In genomic region chr19:35330475-35330874, GRCh38 we compare ENCODE assay signal across 13 cellular contexts. TPM values are rescaled to one million over a fixed set of nuclear protein-coding genes. Genes with fewer than 3 reads are reported as not detected.
DNase-seq lines count a peak whose midpoint lies in the region; ATAC-seq and TF ChIP-seq lines count a peak whose summit lies in the region.
"Had no signal": no experiment of that assay in that cellular context is flagged by ENCODE, and none has a peak within 500 bp of the region (broad histone marks: within the 10 kb centered on the region; RNA-seq: fewer than 3 reads in every experiment).

No MANE protein-coding gene starts in this region.

- H3K27ac Mint-ChIP-seq in activated CD4-positive, alpha-beta T cell treated with anti-CD3 and anti-CD28 coated beads for 36 hours, result no peak overlapping the region
- H3K27ac Mint-ChIP-seq: nephron had no signal

- intact Hi-C loops in activated CD4-positive, alpha-beta T cell treated with anti-CD3 and anti-CD28 coated beads for 36 hours (cut with DNase I, micrococcal nuclease), result no loop called here

- no peaks in the 10 kb centered on the region for H3K36me3 Mint-ChIP-seq in activated CD4-positive, alpha-beta T cell treated with anti-CD3 and anti-CD28 coated beads for 36 hours (ENCODE audit: low read depth)

- peak overlapping the region; percentile 41 to 87 (median 68) for H3K4me3 ChIP-seq in BLaER1 treated with 17β-estradiol and CSF1 and Interleukin-3, amounts not matched to agents 10 nM and 100 nM
- H3K4me3 ChIP-seq in Loucy (ENCODE audit: low read length, poor library complexity, severe bottlenecking), result no peak overlapping the region
- H3K4me3 ChIP-seq: uterus had no signal

- ATAC-seq in GM18909 (IDR thresholded peaks at IDR 0.05; ENCODE audit: poor library complexity, unreplicated experiment) (peak; percentile 64), HG02642 (IDR thresholded peaks at IDR 0.05; ENCODE audit: poor library complexity, unreplicated experiment) (peak; percentile 58), SK-N-SH treated with all-trans-retinoic acid at 6 μM for 48 hours (no peak)
- no peak for ATAC-seq in activated CD4-positive, alpha-beta T cell treated with anti-CD3 and anti-CD28 coated beads for 36 hours

- POLR2A ChIA-PET in activated CD4-positive, alpha-beta T cell treated with anti-CD3 and anti-CD28 coated beads for 36 hours (lab: Charles Lee), result no interaction called here

- H3K9ac ChIP-seq in BLaER1 treated with 17β-estradiol and CSF1 and Interleukin-3, amounts not matched to agents 10 nM and 100 nM, result peak overlapping the region in 9 of 11 experiments; percentile 58 to 86 (median 77); a peak in 19 of 22 replicates
- no peak overlapping the region for H3K9ac ChIP-seq in Loucy (ENCODE audit: low read depth, low read length, poor library complexity, severe bottlenecking)

- DNase-seq in activated effector memory CD4-positive, alpha-beta T cell treated with Interleukin-2 at 50 U/mL for 16 hours, result no peak
- no peak for DNase-seq in NCI-H2227 treated with DMSO at 0.1 percent for 48 hours (lab: John Stamatoyannopoulos, UW)
- DNase-seq in activated CD4-positive, alpha-beta T cell treated with anti-CD3 and anti-CD28 coated beads for 36 hours, result no peak
- DNase-seq: dermis blood vessel endothelial cell; NCI-H69; stimulated activated CD4-positive, alpha-beta T cell treated with anti-CD3 and anti-CD28 coated beads, Interleukin-2, amount 100 ng/mL, for 48 hours; uterus had no signal

- H4K20me1 ChIP-seq in BLaER1 treated with 17β-estradiol and CSF1 and Interleukin-3, amounts not matched to agents 10 nM and 100 nM, result peaks cover 0 to 43% (median 0%) of the 10 kb centered on the region in 11 experiments; a peak in 4 of 22 replicates
- H4K20me1 ChIP-seq in Loucy (ENCODE audit: insufficient read depth, low read length, poor library complexity, severe bottlenecking), result no peaks in the 10 kb centered on the region

- H3K9me3 ChIP-seq in BLaER1 treated with 17β-estradiol and CSF1 and Interleukin-3, amounts not matched to agents 10 nM and 100 nM (replicated peaks in 1 of 11), result no peaks in the 10 kb centered on the region
- no peaks in the 10 kb centered on the region for H3K9me3 ChIP-seq in Loucy (ENCODE audit: insufficient read depth, low read depth, low read length)
- H3K9me3 ChIP-seq: uterus had no signal

- no peaks in the 10 kb centered on the region for H3K27me3 ChIP-seq in BLaER1 treated with 17β-estradiol and CSF1 and Interleukin-3, amounts not matched to agents 10 nM and 100 nM
- H3K27me3 ChIP-seq in Loucy (ENCODE audit: insufficient read depth, low read length, poor library complexity, severe bottlenecking), result no peaks in the 10 kb centered on the region
- H3K27me3 ChIP-seq: uterus had no signal

- peak overlapping the region; percentile 74 to 98 (median 93) for H3K4me2 ChIP-seq in BLaER1 treated with 17β-estradiol and CSF1 and Interleukin-3, amounts not matched to agents 10 nM and 100 nM
- no peak overlapping the region for H3K4me2 ChIP-seq in Loucy (ENCODE audit: low read depth, low read length, poor library complexity, severe bottlenecking)

- no peaks in the 10 kb centered on the region for H3F3A ChIP-seq in Loucy (ENCODE audit: low read depth)

- no peak for TF ChIP-seq CTCF in Loucy (conservative IDR thresholded peaks at IDR 0.05; ENCODE audit: low read length)

- H3K4me3 Mint-ChIP-seq in activated CD4-positive, alpha-beta T cell treated with anti-CD3 and anti-CD28 coated beads for 36 hours, result no peak overlapping the region
- H3K4me3 Mint-ChIP-seq: nephron had no signal

- H3K4me1 Mint-ChIP-seq in activated CD4-positive, alpha-beta T cell treated with anti-CD3 and anti-CD28 coated beads for 36 hours, result peaks cover 26% of the 10 kb centered on the region
- H3K4me1 Mint-ChIP-seq: nephron had no signal

- H3K4me1 ChIP-seq in BLaER1 treated with 17β-estradiol and CSF1 and Interleukin-3, amounts not matched to agents 10 nM and 100 nM, result peaks cover 71 to 97% (median 92%) of the 10 kb centered on the region in 10 experiments
- peaks cover 19% of the 10 kb centered on the region for H3K4me1 ChIP-seq in Loucy (ENCODE audit: insufficient read depth, low read length, poor library complexity, severe bottlenecking)
- H3K4me1 ChIP-seq: uterus had no signal

- peaks cover 3% of the 10 kb centered on the region for H3K27me3 Mint-ChIP-seq in activated CD4-positive, alpha-beta T cell treated with anti-CD3 and anti-CD28 coated beads for 36 hours

- CTCF ChIA-PET in activated CD4-positive, alpha-beta T cell treated with anti-CD3 and anti-CD28 coated beads for 36 hours (lab: Charles Lee), result no interaction called here

- H3K79me2 ChIP-seq in Loucy (ENCODE audit: insufficient read depth, low read length), result no peaks in the 10 kb centered on the region

- peaks cover 0 to 37% (median 19%) of the 10 kb centered on the region in 11 experiments; a peak in 14 of 22 replicates for H3K36me3 ChIP-seq in BLaER1 treated with 17β-estradiol and CSF1 and Interleukin-3, amounts not matched to agents 10 nM and 100 nM
- H3K36me3 ChIP-seq in Loucy (ENCODE audit: insufficient read depth, low read length), result no peaks in the 10 kb centered on the region
- H3K36me3 ChIP-seq: uterus had no signal

- no peaks in the 10 kb centered on the region for H3K9me3 Mint-ChIP-seq in activated CD4-positive, alpha-beta T cell treated with anti-CD3 and anti-CD28 coated beads for 36 hours (ENCODE audit: low read depth)
- H3K9me3 Mint-ChIP-seq: nephron had no signal

- 0 out of 2 replicates have a peak overlapping the region, but pooled peaks have one; percentile 37 for H2AFZ ChIP-seq in Loucy (ENCODE audit: low read length)

- H3K27ac ChIP-seq in BLaER1 treated with 17β-estradiol and CSF1 and Interleukin-3, amounts not matched to agents 10 nM and 100 nM, result peak overlapping the region in 8 of 11 experiments; percentile 65 to 84 (median 73); a peak in 16 of 22 replicates
- H3K27ac ChIP-seq: uterus had no signal

- H3K9me2 ChIP-seq in Loucy (replicated peaks; ENCODE audit: low read depth, low read length), result no peaks in the 10 kb centered on the region

TF ChIP-seq in SK-N-SH treated with all-trans-retinoic acid at 6 μM for 48 hours, 23 proteins besides CTCF, POLR2A, EP300 and RAD21:
- TF ChIP-seq CSDC2 (CRISPR knock-in tag; IDR thresholded peaks at IDR 0.05), result no peak
- no peak for TF ChIP-seq CREB5 (CRISPR knock-in tag; IDR thresholded peaks at IDR 0.05; ENCODE audit: low read depth)
- TF ChIP-seq ARNTL (CRISPR knock-in tag; IDR thresholded peaks at IDR 0.05; ENCODE audit: borderline replicate concordance, low read depth), result no peak
- TF ChIP-seq ZNF70 (CRISPR knock-in tag; IDR thresholded peaks at IDR 0.05), result no peak
- no peak for TF ChIP-seq BACH2 (CRISPR knock-in tag; IDR thresholded peaks at IDR 0.05; ENCODE audit: borderline replicate concordance)
- no peak for TF ChIP-seq CSRNP3 (CRISPR knock-in tag; IDR thresholded peaks at IDR 0.05)
- no peak for TF ChIP-seq TOX (CRISPR knock-in tag; IDR thresholded peaks at IDR 0.05; ENCODE audit: borderline replicate concordance)

RNA-seq across cellular contexts. Expression of gene CD22, which starts 1.5 kb away (rescaled TPM):
- 1 to 10 TPM; 3.5 to 4.1 TPM for total RNA-seq in activated CD4-positive, alpha-beta T cell treated with anti-CD3 and anti-CD28 coated beads for 36 hours

RNA-seq across cellular contexts. Expression of gene FFAR1, which starts 17.2 kb away (rescaled TPM):
- total RNA-seq in activated CD4-positive, alpha-beta T cell treated with anti-CD3 and anti-CD28 coated beads for 36 hours, result under 1 TPM; 0.23 to 0.35 TPM
- total RNA-seq: dermis blood vessel endothelial cell had no signal

RNA-seq across cellular contexts. Expression of gene FFAR3, which starts 27.8 kb away (rescaled TPM):
- total RNA-seq in activated CD4-positive, alpha-beta T cell treated with anti-CD3 and anti-CD28 coated beads for 36 hours, result 1 to 10 TPM; 2.4 to 3.1 TPM
- total RNA-seq: uterus had no signal

RNA-seq across cellular contexts. Expression of gene MAG, which starts 38.5 kb away (rescaled TPM):
- total RNA-seq in activated CD4-positive, alpha-beta T cell treated with anti-CD3 and anti-CD28 coated beads for 36 hours, result under 1 TPM; 0.19 to 0.34 TPM
- total RNA-seq: dermis blood vessel endothelial cell had no signal

RNA-seq across cellular contexts. Expression of gene GPR42, which starts 40.4 kb away (rescaled TPM):
- total RNA-seq in activated CD4-positive, alpha-beta T cell treated with anti-CD3 and anti-CD28 coated beads for 36 hours, result 1 to 10 TPM in 1 of 2 experiments, under 1 TPM in 1; 0.54 to 1.1 TPM
- total RNA-seq: dermis blood vessel endothelial cell, uterus had no signal

Comparison
In these comparisons a context has a peak if more than half of its experiments do, and no peak if none do; other contexts are left out.
1. ATAC-seq: peak in GM18909 (single experiment) and HG02642 (single experiment); none in SK-N-SH treated with all-trans-retinoic acid at 6 μM for 48 hours (single experiment) and activated CD4-positive, alpha-beta T cell treated with anti-CD3 and anti-CD28 coated beads for 36 hours (single experiment).